In the genomic region with DNA sequence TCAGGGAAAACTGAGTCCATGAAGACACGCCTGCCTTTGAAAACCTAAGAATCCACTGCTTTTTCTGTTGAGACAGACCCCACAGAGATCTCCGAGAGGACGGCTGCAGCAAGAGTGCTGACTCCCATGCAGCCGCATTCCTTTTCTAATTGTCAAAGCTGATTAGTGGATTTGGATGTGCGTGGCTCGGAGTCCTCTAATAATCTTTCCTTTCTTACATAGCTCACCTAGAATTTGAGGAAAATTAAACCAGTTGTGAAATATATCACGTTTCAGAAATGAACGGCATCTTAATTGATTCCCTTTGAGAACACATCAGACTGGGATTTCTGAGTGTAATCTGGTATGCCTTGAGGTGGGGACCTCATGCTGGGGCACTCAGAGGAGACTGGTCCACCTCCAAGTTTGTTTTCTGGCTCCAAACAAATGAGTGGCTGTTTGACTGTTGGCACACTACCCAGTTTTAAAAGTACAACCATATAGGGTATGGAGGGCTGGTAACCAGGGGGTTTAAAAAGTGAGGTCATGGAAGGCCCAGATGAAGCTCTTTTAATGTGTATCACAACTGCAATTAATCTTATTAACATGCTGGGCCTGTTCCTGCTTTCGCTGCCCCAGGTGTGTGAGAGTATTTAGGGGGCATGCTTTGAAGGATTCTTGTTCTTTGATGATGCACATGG, we compare ENCODE assay signal across 8 cellular contexts.
DNase-seq lines count a peak whose midpoint lies in the region; ATAC-seq and TF ChIP-seq lines count a peak whose summit lies in the region.

No MANE protein-coding gene starts in this region.

- H3K4me1 Mint-ChIP-seq in activated CD4-positive, alpha-beta T cell treated with anti-CD3 and anti-CD28 coated beads, Interleukin-2, amount 10 ng/mL, durations not matched to agents 24 days and 14 days, result peaks cover 80% of the 10 kb centered on the region
- peaks cover 46% of the 10 kb centered on the region for H3K4me1 Mint-ChIP-seq in glutamatergic neuron (ENCODE audit: low read depth, unreplicated experiment)

- peak overlapping the region; percentile 69 for H3K4me3 Mint-ChIP-seq in activated CD4-positive, alpha-beta T cell treated with anti-CD3 and anti-CD28 coated beads, Interleukin-2, amount 10 ng/mL, durations not matched to agents 24 days and 14 days
- peak overlapping the region; percentile 10 for H3K4me3 Mint-ChIP-seq in glutamatergic neuron (ENCODE audit: unreplicated experiment)

- TF ChIP-seq CTCF in Panc1 (IDR thresholded peaks at IDR 0.05) (no peak), glutamatergic neuron (IDR thresholded peaks at IDR 0.05; ENCODE audit: partially characterized antibody, unreplicated experiment) (no peak), thoracic aorta (IDR thresholded peaks at IDR 0.05) (no peak)

- peaks cover 2% of the 10 kb centered on the region for H3K36me3 Mint-ChIP-seq in activated CD4-positive, alpha-beta T cell treated with anti-CD3 and anti-CD28 coated beads, Interleukin-2, amount 10 ng/mL, durations not matched to agents 24 days and 14 days (ENCODE audit: low read depth)
- no peaks in the 10 kb centered on the region for H3K36me3 Mint-ChIP-seq in glutamatergic neuron (ENCODE audit: unreplicated experiment)

- DNase-seq in activated CD4-positive, alpha-beta T cell treated with anti-CD3 and anti-CD28 coated beads, Interleukin-2, amount 10 ng/mL, durations not matched to agents 24 days and 14 days, result no peak
- no peak for DNase-seq in activated CD4-positive, alpha-beta T cell treated with anti-CD3 and anti-CD28 coated beads, Interleukin-2, amount 50 U/mL, for 48 hours
- DNase-seq in Panc1 (ENCODE audit: low read depth, low spot score), result no peak
- DNase-seq in glutamatergic neuron, result no peak
- no peak for DNase-seq in thoracic aorta (ENCODE audit: low spot score)
- no peak for DNase-seq in DMS53 treated with DMSO at 0.1 percent for 48 hours (lab: John Stamatoyannopoulos, UW; ENCODE audit: unreplicated experiment)
- DNase-seq in NK-92 treated with Interleukin-12 subunit alpha and Interleukin-12 subunit beta, amount 100 ng/mL, for 24 hours (lab: John Stamatoyannopoulos, UW), result no peak

- no peaks in the 10 kb centered on the region for H3K9me3 ChIP-seq in Panc1 (ENCODE audit: control insufficient read depth, insufficient read depth, low read depth, low read length)
- no peaks in the 10 kb centered on the region for H3K9me3 ChIP-seq in thoracic aorta

- H3K27ac ChIP-seq in Panc1 (ENCODE audit: low read length) (peak overlapping the region; percentile 98), thoracic aorta (peak overlapping the region; percentile 78 to 92)

- H3K4me1 ChIP-seq in Panc1 (ENCODE audit: control insufficient read depth, insufficient read depth, low read length), result peaks cover 90% of the 10 kb centered on the region
- peaks cover 76 to 96% of the 10 kb centered on the region in 2 donors for H3K4me1 ChIP-seq in thoracic aorta (ENCODE audit: control insufficient read depth in 1 of 2, low read depth in 2 of 2)

- in situ Hi-C loops in Panc1 (cut with HindIII; ENCODE audit: low pct_unique_long_range_greater_than_20kb, low sequenced_read_pairs), result no loop called here

- H3K27ac Mint-ChIP-seq in activated CD4-positive, alpha-beta T cell treated with anti-CD3 and anti-CD28 coated beads, Interleukin-2, amount 10 ng/mL, durations not matched to agents 24 days and 14 days, result peak overlapping the region; percentile 90
- H3K27ac Mint-ChIP-seq in glutamatergic neuron (ENCODE audit: unreplicated experiment), result peak overlapping the region; percentile 90

- CTCF ChIA-PET in Panc1 (lab: Charles Lee), result no interaction called here

- POLR2A ChIA-PET in Panc1 (lab: Charles Lee), result interaction anchor here (0.5 kb wide), 1 partner anchor 129 kb away, joined by 3 read pairs; no protein-coding TSS in a partner anchor

- intact Hi-C loops in activated CD4-positive, alpha-beta T cell treated with anti-CD3 and anti-CD28 coated beads, Interleukin-2, amount 10 ng/mL, durations not matched to agents 24 days and 14 days (cut with micrococcal nuclease), result loop anchor here (2.0 kb wide), 1 partner anchor 13 kb away; no protein-coding TSS in a partner anchor
- intact Hi-C loops in Panc1 (cut with micrococcal nuclease; ENCODE audit: unreplicated experiment), result no loop called here

- ATAC-seq in Panc1 (peak; percentile 20; the same call in 1 of the 2 replicates), thoracic aorta (ENCODE audit: insufficient number of reproducible peaks, low FRiP score, low read depth) (no peak), GM18505 (IDR thresholded peaks at IDR 0.05; ENCODE audit: unreplicated experiment) (no peak)

- H3K27me3 ChIP-seq in Panc1 (ENCODE audit: control insufficient read depth, insufficient read depth, low read length) (no peaks in the 10 kb centered on the region), thoracic aorta (replicated peaks; ENCODE audit: insufficient read depth) (no peaks in the 10 kb centered on the region)

- BruUV-seq in Panc1 (replicated peaks; lab: Mats Ljungman, UMichigan), result TSS peak; percentile 30

- H3K27me3 Mint-ChIP-seq in activated CD4-positive, alpha-beta T cell treated with anti-CD3 and anti-CD28 coated beads, Interleukin-2, amount 10 ng/mL, durations not matched to agents 24 days and 14 days, result no peaks in the 10 kb centered on the region
- peaks cover 4% of the 10 kb centered on the region for H3K27me3 Mint-ChIP-seq in glutamatergic neuron (ENCODE audit: unreplicated experiment)

- no peak for TF ChIP-seq POLR2A in GM18505 (IDR thresholded peaks at IDR 0.05; ENCODE audit: borderline replicate concordance, extremely low read depth, insufficient read depth, insufficient read length)

- no peaks in the 10 kb centered on the region for H3K36me3 ChIP-seq in Panc1 (ENCODE audit: control insufficient read depth, insufficient read depth, low read length)
- H3K36me3 ChIP-seq in thoracic aorta, result no peaks in the 10 kb centered on the region

- H3K4me3 ChIP-seq in Panc1 (ENCODE audit: low read depth in 2 of 2, low read length in 2 of 2), result peak overlapping the region in 1 of 2 experiments; percentile 7; a peak in 2 of 4 replicates
- H3K4me3 ChIP-seq in thoracic aorta, result peak overlapping the region; percentile 8

- H3K9me3 Mint-ChIP-seq in activated CD4-positive, alpha-beta T cell treated with anti-CD3 and anti-CD28 coated beads, Interleukin-2, amount 10 ng/mL, durations not matched to agents 24 days and 14 days, result no peaks in the 10 kb centered on the region
- H3K9me3 Mint-ChIP-seq in glutamatergic neuron (ENCODE audit: unreplicated experiment), result peaks cover 3% of the 10 kb centered on the region
